In the genomic region with DNA sequence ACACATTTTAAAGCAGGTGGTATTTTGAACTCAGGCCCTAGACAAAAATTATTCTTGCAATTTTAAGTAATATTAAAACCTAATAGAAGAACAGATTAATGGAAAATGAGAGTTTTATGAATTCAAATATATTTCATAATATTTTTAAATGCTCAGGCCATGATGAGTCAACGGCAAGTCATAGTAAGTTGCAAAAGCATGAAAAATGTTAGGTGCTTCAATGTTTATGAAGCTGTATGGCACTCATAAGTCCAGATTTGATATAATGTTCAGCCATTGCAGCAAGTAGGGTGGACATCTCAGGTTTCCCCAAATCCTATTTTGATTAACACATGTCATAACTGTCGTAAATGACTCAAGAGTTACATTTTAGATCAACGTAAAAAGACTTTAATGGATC, we compare ENCODE assay signal across 24 cellular contexts.
DNase-seq lines count a peak whose midpoint lies in the region; ATAC-seq, FAIRE-seq and TF ChIP-seq lines count a peak whose summit lies in the region.
"Had no signal": no experiment of that assay in that cellular context is flagged by ENCODE, and none has a peak within 500 bp of the region (broad histone marks: within the 10 kb centered on the region; RNA-seq: fewer than 3 reads in every experiment).

No MANE protein-coding gene starts in this region.

- DNase-seq in PC-3 (peak; percentile 17), K562 (ENCODE audit: extremely low read depth in 1 of 4, low spot score in 3 of 4) (no peak), fibroblast of gingiva (ENCODE audit: low read depth) (peak; percentile 14), stromal cell of bone marrow (ENCODE audit: low read depth) (peak; percentile 6), NCI-H774 (lab: John Stamatoyannopoulos, UW) (no peak)
- DNase-seq: Caco-2; CD4-positive, alpha-beta T cell; DMS 273 treated with DMSO at 0.1 percent for 48 hours; DMS79 treated with DMSO at 0.1 percent for 48 hours; KG1; NCI-H1105; NCI-H146; NCI-H2029; NCI-H2227 treated with DMSO at 0.1 percent for 48 hours; NCI-H510A treated with DMSO at 0.1 percent for 48 hours; NCI-H748 treated with DMSO at 0.1 percent for 48 hours; NK-92 treated with Interleukin-12 subunit alpha and Interleukin-12 subunit beta, amount 100 ng/mL, for 24 hours had no signal

- no peaks in the 10 kb centered on the region for H3F3A ChIP-seq in PC-3 (ENCODE audit: low read length, unreplicated experiment)

- in situ Hi-C loops in K562 (cut with MboI): no loop called here

- ATAC-seq in PC-3 (no peak), K562 (no peak), HG03442 (IDR thresholded peaks at IDR 0.05; ENCODE audit: unreplicated experiment) (no peak), HG02884 (IDR thresholded peaks at IDR 0.05; ENCODE audit: unreplicated experiment) (no peak)
- ATAC-seq: Panc1, Right ventricle myocardium inferior had no signal

- H3K4me1 ChIP-seq in PC-3 (ENCODE audit: insufficient read depth, low read length) (no peaks in the 10 kb centered on the region), K562 (replicated peaks in 1 of 2; ENCODE audit: control insufficient read depth in 2 of 2, insufficient read depth in 2 of 2, low read length in 2 of 2) (no peaks in the 10 kb centered on the region)
- H3K4me1 ChIP-seq: BLaER1, Caco-2 had no signal

- TF ChIP-seq EP300 in K562 (IDR thresholded peaks at IDR 0.05; ENCODE audit: low read length): no peak

- intact Hi-C loops in PC-3 (cut with micrococcal nuclease) (no loop called here), K562 (cut with micrococcal nuclease) (no loop called here)

- H3K27ac ChIP-seq in PC-3 (ENCODE audit: low read length) (no peak overlapping the region), K562 (ENCODE audit: extremely low read depth, low read depth, low read length) (no peak overlapping the region)
- H3K27ac ChIP-seq: BLaER1, HL-60 had no signal

- TF ChIP-seq RAD21 in K562 (CRISPR knock-in tag; conservative IDR thresholded peaks at IDR 0.05 in 1 of 2, IDR thresholded peaks at IDR 0.05 in 1 of 2): no peak

- H3K4me3 ChIP-seq in PC-3 (ENCODE audit: low read length): no peak overlapping the region
- H3K4me3 ChIP-seq in K562: no peak overlapping the region
- H3K4me3 ChIP-seq: BLaER1 had no signal

- H3K9me3 ChIP-seq in PC-3 (ENCODE audit: low read length) (0 out of 2 replicates have a peak, but pooled peaks cover 8% of the 10 kb centered on the region), K562 (replicated peaks; ENCODE audit: control insufficient read depth, insufficient read depth, low read depth, low read length) (no peaks in the 10 kb centered on the region)

- H3K27me3 ChIP-seq in PC-3 (ENCODE audit: low read length): no peaks in the 10 kb centered on the region
- H3K27me3 ChIP-seq in K562 (ENCODE audit: control insufficient read depth in 2 of 2, insufficient read depth in 2 of 2, low read length in 2 of 2): no peaks in the 10 kb centered on the region
- H3K27me3 ChIP-seq: BLaER1 had no signal

- 61% methylated on average over 3 of the region's 3 CpGs for WGBS in K562 (ENCODE audit: insufficient coverage, low coverage, missing lambda C conversion rate)

- H4K20me1 ChIP-seq in PC-3 (ENCODE audit: low read length) (no peaks in the 10 kb centered on the region), K562 (replicated peaks; ENCODE audit: control insufficient read depth, insufficient read depth, low read length) (no peaks in the 10 kb centered on the region)
- H4K20me1 ChIP-seq: BLaER1 had no signal

- POLR2A ChIA-PET in PC-3 (lab: Charles Lee; ENCODE audit: unreplicated experiment): no interaction called here
- POLR2A ChIA-PET in K562 (lab: Yijun Ruan, JAX): interaction anchor here (0.8 kb wide), 1 partner anchor 13 kb away, joined by 3 read pairs; no protein-coding TSS in a partner anchor

- TF ChIP-seq POLR2A in K562 (conservative IDR thresholded peaks at IDR 0.05): no peak

- H3K36me3 ChIP-seq in PC-3 (ENCODE audit: low read depth, low read length) (no peaks in the 10 kb centered on the region), K562 (ENCODE audit: control insufficient read depth, insufficient read depth, low read length) (no peaks in the 10 kb centered on the region)
- H3K36me3 ChIP-seq: BLaER1 had no signal

- H3K9ac ChIP-seq in PC-3 (ENCODE audit: low read length) (no peak overlapping the region), K562 (ENCODE audit: insufficient read depth in 1 of 2, low read depth in 2 of 2, low read length in 2 of 2) (no peak overlapping the region)
- H3K9ac ChIP-seq: BLaER1 had no signal

- H3K4me2 ChIP-seq in PC-3 (ENCODE audit: low read length) (no peak overlapping the region), K562 (ENCODE audit: insufficient read depth, low read length) (no peak overlapping the region)
- H3K4me2 ChIP-seq: BLaER1 had no signal

- no peaks in the 10 kb centered on the region for H3K9me1 ChIP-seq in K562 (ENCODE audit: control insufficient read depth, insufficient read depth, low read length)

- H3K79me2 ChIP-seq in PC-3 (ENCODE audit: low read length) (no peaks in the 10 kb centered on the region), K562 (ENCODE audit: control insufficient read depth, insufficient read depth, low read length) (no peaks in the 10 kb centered on the region)

- no TSS peak for BruUV-seq in PC-3 (replicated peaks; lab: Mats Ljungman, UMichigan)
- no TSS peak for BruUV-seq in K562 (replicated peaks; lab: Mats Ljungman, UMichigan)

- CTCF ChIA-PET in PC-3 (lab: Charles Lee): no interaction called here
- CTCF ChIA-PET in K562 (lab: Yijun Ruan, JAX; ENCODE audit: low intra/inter-chr PET ratio): no interaction called here

- no peaks in the 10 kb centered on the region for H3K9me2 ChIP-seq in PC-3 (replicated peaks; ENCODE audit: low read length)

- no peak for FAIRE-seq in K562 (lab: Jason Lieb, UNC)
- FAIRE-seq: H1 had no signal

- TF ChIP-seq CTCF in PC-3 (conservative IDR thresholded peaks at IDR 0.05; ENCODE audit: low read depth, low read length): no peak
- TF ChIP-seq CTCF in K562 (IDR thresholded peaks at IDR 0.05 in 2 of 3, conservative IDR thresholded peaks at IDR 0.05 in 1 of 3; ENCODE audit: insufficient read depth in 2 of 3, low read depth in 1 of 3, low read length in 3 of 3): no peak

- H2AFZ ChIP-seq in PC-3 (ENCODE audit: low read length) (no peak overlapping the region), K562 (ENCODE audit: low read depth, low read length) (peak overlapping the region; percentile 9; the same call in 1 of the 2 replicates)

TF ChIP-seq in K562, 482 proteins besides CTCF, POLR2A, EP300 and RAD21 (continues in another document):
- TF ChIP-seq CHD2 (IDR thresholded peaks at IDR 0.05; ENCODE audit: low read depth, low read length) (no peak), POLR3G (IDR thresholded peaks at IDR 0.05; ENCODE audit: extremely low read depth, insufficient read length, insufficient replicate concordance) (no peak), CBX1 (IDR thresholded peaks at IDR 0.05; ENCODE audit: low read depth) (no peak), CBX5 (IDR thresholded peaks at IDR 0.05; ENCODE audit: borderline replicate concordance, low read depth) (no peak), BCL6 (CRISPR knock-in tag; IDR thresholded peaks at IDR 0.05) (no peak), ZFP30 (CRISPR knock-in tag; IDR thresholded peaks at IDR 0.05; ENCODE audit: borderline replicate concordance) (no peak)
- TF ChIP-seq, protein P1, sequence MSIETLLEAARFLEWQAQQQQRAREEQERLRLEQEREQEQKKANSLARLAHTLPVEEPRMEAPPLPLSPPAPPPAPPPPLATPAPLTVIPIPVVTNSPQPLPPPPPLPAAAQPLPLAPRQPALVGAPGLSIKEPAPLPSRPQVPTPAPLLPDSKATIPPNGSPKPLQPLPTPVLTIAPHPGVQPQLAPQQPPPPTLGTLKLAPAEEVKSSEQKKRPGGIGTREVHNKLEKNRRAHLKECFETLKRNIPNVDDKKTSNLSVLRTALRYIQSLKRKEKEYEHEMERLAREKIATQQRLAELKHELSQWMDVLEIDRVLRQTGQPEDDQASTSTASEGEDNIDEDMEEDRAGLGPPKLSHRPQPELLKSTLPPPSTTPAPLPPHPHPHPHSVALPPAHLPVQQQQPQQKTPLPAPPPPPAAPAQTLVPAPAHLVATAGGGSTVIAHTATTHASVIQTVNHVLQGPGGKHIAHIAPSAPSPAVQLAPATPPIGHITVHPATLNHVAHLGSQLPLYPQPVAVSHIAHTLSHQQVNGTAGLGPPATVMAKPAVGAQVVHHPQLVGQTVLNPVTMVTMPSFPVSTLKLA (conservative IDR thresholded peaks at IDR 0.05): no peak
- TF ChIP-seq, protein P2, sequence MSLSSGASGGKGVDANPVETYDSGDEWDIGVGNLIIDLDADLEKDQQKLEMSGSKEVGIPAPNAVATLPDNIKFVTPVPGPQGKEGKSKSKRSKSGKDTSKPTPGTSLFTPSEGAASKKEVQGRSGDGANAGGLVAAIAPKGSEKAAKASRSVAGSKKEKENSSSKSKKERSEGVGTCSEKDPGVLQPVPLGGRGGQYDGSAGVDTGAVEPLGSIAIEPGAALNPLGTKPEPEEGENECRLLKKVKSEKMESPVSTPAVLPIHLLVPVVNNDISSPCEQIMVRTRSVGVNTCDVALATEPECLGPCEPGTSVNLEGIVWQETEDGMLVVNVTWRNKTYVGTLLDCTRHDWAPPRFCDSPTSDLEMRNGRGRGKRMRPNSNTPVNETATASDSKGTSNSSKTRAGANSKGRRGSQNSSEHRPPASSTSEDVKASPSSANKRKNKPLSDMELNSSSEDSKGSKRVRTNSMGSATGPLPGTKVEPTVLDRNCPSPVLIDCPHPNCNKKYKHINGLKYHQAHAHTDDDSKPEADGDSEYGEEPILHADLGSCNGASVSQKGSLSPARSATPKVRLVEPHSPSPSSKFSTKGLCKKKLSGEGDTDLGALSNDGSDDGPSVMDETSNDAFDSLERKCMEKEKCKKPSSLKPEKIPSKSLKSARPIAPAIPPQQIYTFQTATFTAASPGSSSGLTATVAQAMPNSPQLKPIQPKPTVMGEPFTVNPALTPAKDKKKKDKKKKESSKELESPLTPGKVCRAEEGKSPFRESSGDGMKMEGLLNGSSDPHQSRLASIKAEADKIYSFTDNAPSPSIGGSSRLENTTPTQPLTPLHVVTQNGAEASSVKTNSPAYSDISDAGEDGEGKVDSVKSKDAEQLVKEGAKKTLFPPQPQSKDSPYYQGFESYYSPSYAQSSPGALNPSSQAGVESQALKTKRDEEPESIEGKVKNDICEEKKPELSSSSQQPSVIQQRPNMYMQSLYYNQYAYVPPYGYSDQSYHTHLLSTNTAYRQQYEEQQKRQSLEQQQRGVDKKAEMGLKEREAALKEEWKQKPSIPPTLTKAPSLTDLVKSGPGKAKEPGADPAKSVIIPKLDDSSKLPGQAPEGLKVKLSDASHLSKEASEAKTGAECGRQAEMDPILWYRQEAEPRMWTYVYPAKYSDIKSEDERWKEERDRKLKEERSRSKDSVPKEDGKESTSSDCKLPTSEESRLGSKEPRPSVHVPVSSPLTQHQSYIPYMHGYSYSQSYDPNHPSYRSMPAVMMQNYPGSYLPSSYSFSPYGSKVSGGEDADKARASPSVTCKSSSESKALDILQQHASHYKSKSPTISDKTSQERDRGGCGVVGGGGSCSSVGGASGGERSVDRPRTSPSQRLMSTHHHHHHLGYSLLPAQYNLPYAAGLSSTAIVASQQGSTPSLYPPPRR (CRISPR knock-in tag; IDR thresholded peaks at IDR 0.05; ENCODE audit: borderline replicate concordance): no peak

Comparison
In these comparisons a context has a peak if more than half of its experiments do, and no peak if none do; other contexts are left out.
1. DNase-seq: peak in PC-3 (single experiment), fibroblast of gingiva (single experiment) and stromal cell of bone marrow (single experiment); none in K562 (0 of 4) and NCI-H774 (single experiment).